14 cellular contexts compared by ENCODE assay signal in the genomic region with DNA sequence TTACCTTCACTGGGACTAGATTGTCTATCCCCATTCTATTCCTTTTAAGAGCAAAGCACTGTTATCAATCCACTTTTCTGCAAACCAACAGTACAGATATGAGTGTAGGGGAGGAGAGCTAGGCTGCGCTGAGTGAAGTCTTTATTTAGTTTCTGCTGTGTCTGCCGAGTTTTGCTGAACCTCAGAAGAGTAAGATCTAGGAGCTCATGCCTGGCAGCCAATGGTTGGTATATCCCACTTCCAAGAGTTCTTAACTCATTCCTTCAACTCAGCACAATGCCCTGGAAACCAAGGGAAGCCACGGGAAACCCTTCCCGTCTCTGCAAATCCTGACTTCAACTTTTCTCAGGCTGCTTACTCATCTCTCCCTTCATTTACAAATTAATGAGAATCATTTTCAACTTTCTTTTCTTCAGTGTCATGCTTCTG. TPM values are rescaled to one million over a fixed set of nuclear protein-coding genes. Genes with fewer than 3 reads are reported as not detected.
A peak's percentile ranks its signal among the peaks of the same experiment; 100 is the strongest.
DNase-seq lines count a peak whose midpoint lies in the region; ATAC-seq, FAIRE-seq and TF ChIP-seq lines count a peak whose summit lies in the region.
"Had no signal": no experiment of that assay in that cellular context is flagged by ENCODE, and none has a peak within 500 bp of the region (broad histone marks: within the 10 kb centered on the region; RNA-seq: fewer than 3 reads in every experiment).

No MANE protein-coding gene starts in this region.

- intact Hi-C loops in natural killer cell (cut with micrococcal nuclease) = no loop called here

- H3K9me3 ChIP-seq in H1 (ENCODE audit: insufficient read depth in 2 of 2, low read depth in 1 of 2, low read length in 1 of 2) = peaks cover 0 to 4% of the 10 kb centered on the region in 2 experiments; a peak in 1 of 4 replicates

- no peak overlapping the region for H3K56ac ChIP-seq in H1 (replicated peaks; ENCODE audit: insufficient read length, low read depth, low read length)

- no peak overlapping the region for H3K9ac ChIP-seq in H1 (replicated peaks in 1 of 4; ENCODE audit: extremely low read depth in 1 of 4, low read depth in 3 of 4, low read length in 3 of 4)
- H3K9ac ChIP-seq: parathyroid adenoma had no signal

- H3K4me1 Mint-ChIP-seq in natural killer cell treated with Interleukin-12 subunit alpha and Interleukin-12 subunit beta and Interleukin-15 and Interleukin-18, amount 100 ng/mL, for 72 hours (ENCODE audit: low read depth in 2 of 2) = peaks cover 17 to 18% of the 10 kb centered on the region in 2 donors
- peaks cover 6% of the 10 kb centered on the region in 2 donors for H3K4me1 Mint-ChIP-seq in natural killer cell
- no peaks in the 10 kb centered on the region for H3K4me1 Mint-ChIP-seq in mesothelial cell of epicardium

- H3K4me2 ChIP-seq in H1 (ENCODE audit: insufficient read depth in 1 of 2, low read depth in 2 of 2, low read length in 2 of 2) = 0 out of 4 replicates have a peak overlapping the region, but pooled peaks of 1 of the 2 experiments have one; percentile 4

- TF ChIP-seq RAD21 in H1 (IDR thresholded peaks at IDR 0.05 in 1 of 2, conservative IDR thresholded peaks at IDR 0.05 in 1 of 2; ENCODE audit: low read depth in 2 of 2, low read length in 2 of 2) = no peak

- H3K4me1 ChIP-seq in H1 (replicated peaks in 1 of 4; ENCODE audit: control insufficient read depth in 3 of 4, insufficient read depth in 4 of 4, low read length in 3 of 4) = peaks cover 0 to 4% (median 1%) of the 10 kb centered on the region in 4 experiments; a peak in 3 of 7 replicates
- H3K4me1 ChIP-seq: parathyroid adenoma had no signal

- H2BK15ac ChIP-seq in H1 (ENCODE audit: low read length) = no peak overlapping the region

- H4K91ac ChIP-seq in H1 (replicated peaks; ENCODE audit: insufficient read length, low read length) = no peak overlapping the region

- H3K27ac Mint-ChIP-seq in natural killer cell treated with Interleukin-12 subunit alpha and Interleukin-12 subunit beta and Interleukin-15 and Interleukin-18, amount 100 ng/mL, for 72 hours = no peak overlapping the region
- H3K27ac Mint-ChIP-seq in natural killer cell = no peak overlapping the region
- no peak overlapping the region for H3K27ac Mint-ChIP-seq in mesothelial cell of epicardium
- H3K27ac Mint-ChIP-seq: activated CD8-positive, alpha-beta T cell treated with anti-CD3 and anti-CD28 coated beads for 36 hours had no signal

- CTCF ChIA-PET in H1 (lab: Charles Lee; ENCODE audit: partially characterized antibody) = interaction anchor here (0.7 kb wide), 1 partner anchor 217 kb away, joined by 3 read pairs; no protein-coding TSS in a partner anchor

- no peak overlapping the region for H3K18ac ChIP-seq in H1 (ENCODE audit: extremely low read depth, low read length)

- H2BK5ac ChIP-seq in H1 (ENCODE audit: low read depth, low read length) = no peak overlapping the region

- POLR2A ChIA-PET in H1 (lab: Charles Lee; ENCODE audit: partially characterized antibody) = interaction anchor here (1.0 kb wide), 1 partner anchor 623 kb away, joined by 3 read pairs; no protein-coding TSS in a partner anchor

- H3K9me3 Mint-ChIP-seq in natural killer cell treated with Interleukin-12 subunit alpha and Interleukin-12 subunit beta and Interleukin-15 and Interleukin-18, amount 100 ng/mL, for 72 hours = no peaks in the 10 kb centered on the region
- H3K9me3 Mint-ChIP-seq in natural killer cell (no peaks in the 10 kb centered on the region), mesothelial cell of epicardium (peaks cover 4% of the 10 kb centered on the region)
- H3K9me3 Mint-ChIP-seq: activated CD8-positive, alpha-beta T cell treated with anti-CD3 and anti-CD28 coated beads for 36 hours had no signal

- TF ChIP-seq CTCF in natural killer cell (IDR thresholded peaks at IDR 0.05) = no peak
- no peak for TF ChIP-seq CTCF in H1 (IDR thresholded peaks at IDR 0.05; ENCODE audit: control extremely low read depth in 1 of 3, insufficient read depth in 1 of 3, low read depth in 1 of 3, low read length in 3 of 3)
- TF ChIP-seq CTCF in mesothelial cell of epicardium (IDR thresholded peaks at IDR 0.05; ENCODE audit: unreplicated experiment) = no peak

- H2AFZ ChIP-seq in H1 (ENCODE audit: low read length) = peak overlapping the region; percentile 47; the same call in 1 of the 2 replicates
- H2AFZ ChIP-seq: parathyroid adenoma had no signal

- peak in 1 of 2 donors; percentile 43 for ATAC-seq in natural killer cell treated with Interleukin-12 subunit alpha and Interleukin-12 subunit beta and Interleukin-15 and Interleukin-18, amount 100 ng/mL, for 72 hours
- no peak for ATAC-seq in natural killer cell
- ATAC-seq in HG03469 (IDR thresholded peaks at IDR 0.05; ENCODE audit: unreplicated experiment) = peak; percentile 60
- ATAC-seq: activated CD8-positive, alpha-beta T cell treated with anti-CD3 and anti-CD28 coated beads for 36 hours; SK-N-SH treated with all-trans-retinoic acid at 6 μM for 48 hours had no signal

- H3K79me1 ChIP-seq in H1 (ENCODE audit: low read depth, low read length) = no peaks in the 10 kb centered on the region

- no peak overlapping the region for H3K4me3 ChIP-seq in H1 (ENCODE audit: extremely low read depth in 1 of 4, insufficient read depth in 2 of 4, low read depth in 3 of 4, low read length in 4 of 4)

- no peak for FAIRE-seq in H1 (lab: Jason Lieb, UNC)

- H2BK20ac ChIP-seq in H1 (ENCODE audit: low read length) = no peak overlapping the region

- no peak overlapping the region for H2BK120ac ChIP-seq in H1 (replicated peaks; ENCODE audit: low read depth, low read length)

- no peak overlapping the region for H3K23ac ChIP-seq in H1 (ENCODE audit: insufficient read length)

- no peaks in the 10 kb centered on the region for H3K27me3 ChIP-seq in H1 (replicated peaks in 1 of 4; ENCODE audit: control insufficient read depth in 3 of 4, extremely low read depth in 1 of 4, insufficient read depth in 3 of 4, low read length in 3 of 4)

- peak overlapping the region; percentile 13 for H3K4me3 Mint-ChIP-seq in natural killer cell treated with Interleukin-12 subunit alpha and Interleukin-12 subunit beta and Interleukin-15 and Interleukin-18, amount 100 ng/mL, for 72 hours
- H3K4me3 Mint-ChIP-seq in natural killer cell (no peak overlapping the region), mesothelial cell of epicardium (no peak overlapping the region)
- H3K4me3 Mint-ChIP-seq: activated CD8-positive, alpha-beta T cell treated with anti-CD3 and anti-CD28 coated beads for 36 hours had no signal

- no peak overlapping the region for H4K5ac ChIP-seq in H1 (ENCODE audit: insufficient read length, low read depth, low read length)

- no peaks in the 10 kb centered on the region for H3K23me2 ChIP-seq in H1 (ENCODE audit: low read depth, low read length)

- TF ChIP-seq EP300 in H1 (IDR thresholded peaks at IDR 0.05; ENCODE audit: borderline replicate concordance in 1 of 2, low read depth in 2 of 2, low read length in 2 of 2) = no peak

- H3K36me3 Mint-ChIP-seq in natural killer cell treated with Interleukin-12 subunit alpha and Interleukin-12 subunit beta and Interleukin-15 and Interleukin-18, amount 100 ng/mL, for 72 hours = no peaks in the 10 kb centered on the region
- H3K36me3 Mint-ChIP-seq in natural killer cell (no peaks in the 10 kb centered on the region), mesothelial cell of epicardium (no peaks in the 10 kb centered on the region)

- TF ChIP-seq POLR2A in H1 (IDR thresholded peaks at IDR 0.05; ENCODE audit: control extremely low read depth in 1 of 2, low read depth in 2 of 2, low read length in 2 of 2) = no peak

- H4K8ac ChIP-seq in H1 (ENCODE audit: extremely low read depth, insufficient read depth, low read length) = no peak overlapping the region

- no peaks in the 10 kb centered on the region for H3K36me3 ChIP-seq in H1 (ENCODE audit: control insufficient read depth in 2 of 4, insufficient read depth in 4 of 4, low read length in 3 of 4)

- H3K14ac ChIP-seq in H1 (ENCODE audit: insufficient read length) = no peak overlapping the region

- WGBS in H1 (ENCODE audit: extremely low coverage in 1 of 2, insufficient coverage in 1 of 2, insufficient read length in 1 of 2, insufficient replicate concordance in 2 of 2, low coverage in 1 of 2, low lambda C conversion rate in 2 of 2, missing lambda C conversion rate in 1 of 2), 2 experiments = 35% methylated on average over 4 of the region's 4 CpGs; no CpG with 5 or more reads in 1 of the 2 experiments

- no peak overlapping the region; the same call in 1 of the 2 replicates for H3K27ac ChIP-seq in H1 (ENCODE audit: low read depth, low read length)
- H3K27ac ChIP-seq: parathyroid adenoma had no signal

- no peaks in the 10 kb centered on the region for H4K20me1 ChIP-seq in H1 (replicated peaks in 1 of 2; ENCODE audit: control insufficient read depth in 1 of 2, insufficient read depth in 2 of 2, low read length in 2 of 2)

- H2AK5ac ChIP-seq in H1 (ENCODE audit: low read depth, low read length) = no peak overlapping the region

- H3K4ac ChIP-seq in H1 (replicated peaks; ENCODE audit: insufficient read length, low read depth, low read length) = no peak overlapping the region

- no peak overlapping the region for H2BK12ac ChIP-seq in H1 (ENCODE audit: low read depth, low read length)

- DNase-seq in natural killer cell treated with Interleukin-12 subunit alpha and Interleukin-12 subunit beta and Interleukin-15 and Interleukin-18, amount 100 ng/mL, for 72 hours (ENCODE audit: low spot score) = no peak
- DNase-seq in natural killer cell (no peak), H1 (ENCODE audit: low read depth in 1 of 2, low spot score in 2 of 2) (peak in 1 of 2 experiments; percentile 33), GF-D8 (lab: John Stamatoyannopoulos, UW) (no peak), NCI-H187 (lab: John Stamatoyannopoulos, UW) (no peak), mesothelial cell of epicardium (ENCODE audit: low spot score in 2 of 2, unreplicated experiment in 2 of 2) (no peak)
- DNase-seq in stimulated activated naive CD4-positive, alpha-beta T cell (lab: John Stamatoyannopoulos, UW) = no peak
- DNase-seq: activated CD8-positive, alpha-beta T cell treated with anti-CD3 and anti-CD28 coated beads for 36 hours; NCI-H1048; NCI-H524 treated with DMSO at 0.1 percent for 48 hours; stimulated activated CD4-positive, alpha-beta T cell treated with anti-CD3 and anti-CD28 coated beads, Interleukin-4, amount 100 ng/mL, for 4 hours had no signal

- peaks cover 0 to 3% of the 10 kb centered on the region in 2 donors for H3K27me3 Mint-ChIP-seq in natural killer cell treated with Interleukin-12 subunit alpha and Interleukin-12 subunit beta and Interleukin-15 and Interleukin-18, amount 100 ng/mL, for 72 hours
- H3K27me3 Mint-ChIP-seq in natural killer cell (ENCODE audit: low read depth in 2 of 2) (no peaks in the 10 kb centered on the region), mesothelial cell of epicardium (ENCODE audit: low read depth) (no peaks in the 10 kb centered on the region)
- H3K27me3 Mint-ChIP-seq: activated CD8-positive, alpha-beta T cell treated with anti-CD3 and anti-CD28 coated beads for 36 hours had no signal

- no peaks in the 10 kb centered on the region for H3K79me2 ChIP-seq in H1 (ENCODE audit: control insufficient read depth in 1 of 2, insufficient read depth in 2 of 2, low read length in 2 of 2)
- H3K79me2 ChIP-seq: parathyroid adenoma had no signal

RNA-seq across cellular contexts. Expression of gene JAK2, which starts 58.0 kb away (rescaled TPM):
- total RNA-seq in natural killer cell treated with Interleukin-12 subunit alpha and Interleukin-12 subunit beta and Interleukin-15 and Interleukin-18, amount 100 ng/mL, for 72 hours = 10 to 100 TPM; 34.6 to 35.9 TPM
- total RNA-seq in natural killer cell = 10 to 100 TPM; 20.8 to 43.9 (median 30.0) TPM
- 2.0 and 2.1 TPM in 2 replicates for total RNA-seq in H1 (2021; fragmentation: NEBNext Ultra II Directional; extraction: Animal tissue kit (Norgen Biotek cat#: 25700))
- polyA plus RNA-seq in H1 (2011; rRNA removed) = 0.50 and 0.55 TPM in 2 replicates
- polyA plus RNA-seq in H1 (2011; cell fraction: cytosol; rRNA removed) = 0.75 TPM
- 0.71 TPM for polyA plus RNA-seq in H1 (2011; cell fraction: nucleus; rRNA removed)
- 0.69 to 1.2 TPM (median 0.77 TPM) in 4 replicates for polyA plus RNA-seq in H1 (2012, experiment 1 of 2)
- not detected for polyA plus RNA-seq in H1 (2012, experiment 2 of 2)
- 1.5 TPM for polyA plus RNA-seq in H1 (2013, experiment 1 of 2)
- 1.2 TPM for polyA plus RNA-seq in H1 (2013, experiment 2 of 2)
- 2.6 and 4.1 TPM in 2 replicates for polyA minus RNA-seq in H1 (2011; rRNA and poly(A)+ RNA removed)
- 1.4 TPM for polyA minus RNA-seq in H1 (2011; cell fraction: cytosol; rRNA and poly(A)+ RNA removed)
- 6.5 TPM for polyA minus RNA-seq in H1 (2011; cell fraction: nucleus; rRNA and poly(A)+ RNA removed)
- total RNA-seq in mesothelial cell of epicardium = 5.3 to 6.7 TPM (median 6.6 TPM) in 3 replicates
